Comparison of ENCODE assay signal across 18 cellular contexts in the genomic region with DNA sequence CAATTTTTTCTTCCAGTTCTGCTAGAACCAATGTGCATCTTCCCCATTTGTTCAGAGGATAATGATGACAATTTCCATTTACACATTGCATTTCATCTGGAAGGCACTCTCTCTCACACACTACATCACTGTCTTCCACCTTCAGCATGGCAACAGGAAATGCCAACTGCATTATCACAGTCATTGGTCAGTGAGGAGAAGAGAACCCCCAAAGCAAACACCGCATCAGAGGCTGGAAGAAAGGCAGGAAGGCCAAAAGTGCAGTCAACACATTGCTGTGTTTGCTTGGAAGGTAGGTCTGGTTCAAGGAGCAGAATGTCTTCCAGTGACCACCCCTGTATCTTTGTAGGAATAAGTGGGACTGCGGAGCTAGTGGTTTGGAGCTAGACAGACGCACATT.
A peak's percentile ranks its signal among the peaks of the same experiment; 100 is the strongest.
DNase-seq lines count a peak whose midpoint lies in the region; ATAC-seq, FAIRE-seq and TF ChIP-seq lines count a peak whose summit lies in the region.
"Had no signal": no experiment of that assay in that cellular context is flagged by ENCODE, and none has a peak within 500 bp of the region (broad histone marks: within the 10 kb centered on the region; RNA-seq: fewer than 3 reads in every experiment).

No MANE protein-coding gene starts in this region.

- TF ChIP-seq RAD21 in A549 (conservative IDR thresholded peaks at IDR 0.05 in 1 of 2, IDR thresholded peaks at IDR 0.05 in 1 of 2): no peak

- H3K27ac ChIP-seq in A549: no peak overlapping the region
- no peak overlapping the region for H3K27ac ChIP-seq in CD8-positive, alpha-beta memory T cell (ENCODE audit: low read depth, low read length)
- H3K27ac ChIP-seq: esophagus squamous epithelium, PC-9 had no signal

- H3K36me3 Mint-ChIP-seq in CD8-positive, alpha-beta memory T cell: no peaks in the 10 kb centered on the region
- H3K36me3 Mint-ChIP-seq: natural killer cell treated with Interleukin-12 subunit alpha and Interleukin-12 subunit beta and Interleukin-15 and Interleukin-18, amount 100 ng/mL, for 72 hours had no signal

- no peaks in the 10 kb centered on the region for H3K4me1 Mint-ChIP-seq in CD8-positive, alpha-beta memory T cell
- H3K4me1 Mint-ChIP-seq: activated CD4-positive, alpha-beta memory T cell treated with anti-CD3 and anti-CD28 coated beads, Interleukin-2, amount 10 ng/mL, durations not matched to agents 7 days and 5 days had no signal

- DNase-seq in A549 (ENCODE audit: low read depth in 1 of 2, low spot score in 1 of 2): peak in 1 of 2 experiments; percentile 30
- DNase-seq in HS-5 (ENCODE audit: low read depth): peak; percentile 15
- peak; percentile 5 for DNase-seq in iPS-NIHi11 (ENCODE audit: low spot score)
- no peak for DNase-seq in CD8-positive, alpha-beta memory T cell
- no peak for DNase-seq in NCI-H187 (lab: John Stamatoyannopoulos, UW)
- DNase-seq in ecto neural progenitor cell (ENCODE audit: low spot score): no peak
- DNase-seq: activated CD4-positive, alpha-beta memory T cell treated with anti-CD3 and anti-CD28 coated beads, Interleukin-2, amount 10 ng/mL, durations not matched to agents 7 days and 5 days; activated naive CD4-positive, alpha-beta T cell treated with anti-CD3 and anti-CD28 coated beads for 36 hours; cerebellar nuclear complex; DMS79; esophagus squamous epithelium; H7; NCI-H187 treated with DMSO at 0.1 percent for 48 hours; PC-9 had no signal

- no peak overlapping the region for H3K4me3 ChIP-seq in A549
- no peak overlapping the region for H3K4me3 ChIP-seq in CD8-positive, alpha-beta memory T cell (ENCODE audit: low read length)
- H3K4me3 ChIP-seq: esophagus squamous epithelium, K562, PC-9 had no signal

- H3K4me3 Mint-ChIP-seq in CD8-positive, alpha-beta memory T cell: no peak overlapping the region
- H3K4me3 Mint-ChIP-seq: activated CD4-positive, alpha-beta memory T cell treated with anti-CD3 and anti-CD28 coated beads, Interleukin-2, amount 10 ng/mL, durations not matched to agents 7 days and 5 days; activated naive CD4-positive, alpha-beta T cell treated with anti-CD3 and anti-CD28 coated beads for 36 hours; natural killer cell treated with Interleukin-12 subunit alpha and Interleukin-12 subunit beta and Interleukin-15 and Interleukin-18, amount 100 ng/mL, for 72 hours had no signal

- peak overlapping the region; percentile 15; the same call in 1 of the 3 replicates for H3K4me2 ChIP-seq in A549
- H3K4me2 ChIP-seq: PC-9 had no signal

- H3K27me3 ChIP-seq in CD8-positive, alpha-beta memory T cell (ENCODE audit: insufficient read depth, low read length, poor library complexity, severe bottlenecking): no peaks in the 10 kb centered on the region
- H3K27me3 ChIP-seq: esophagus squamous epithelium had no signal

- no peak for FAIRE-seq in A549 (lab: Jason Lieb, UNC)
- FAIRE-seq: K562 had no signal

- ATAC-seq in A549 (peak; percentile 39 to 70; a peak in 4 of 6 replicates), SK-N-SH treated with all-trans-retinoic acid at 6 μM for 48 hours (peak; percentile 67), GM21515 (IDR thresholded peaks at IDR 0.05; ENCODE audit: unreplicated experiment) (no peak)
- ATAC-seq: K562; natural killer cell treated with Interleukin-12 subunit alpha and Interleukin-12 subunit beta and Interleukin-15 and Interleukin-18, amount 100 ng/mL, for 72 hours had no signal

- TF ChIP-seq EP300 in A549 (IDR thresholded peaks at IDR 0.05): no peak

- WGBS in A549 (ENCODE audit: missing lambda C conversion rate): 87% methylated on average over 3 of the region's 3 CpGs

- H3K27ac Mint-ChIP-seq in CD8-positive, alpha-beta memory T cell: no peak overlapping the region
- H3K27ac Mint-ChIP-seq: activated CD4-positive, alpha-beta memory T cell treated with anti-CD3 and anti-CD28 coated beads, Interleukin-2, amount 10 ng/mL, durations not matched to agents 7 days and 5 days; activated naive CD4-positive, alpha-beta T cell treated with anti-CD3 and anti-CD28 coated beads for 36 hours; natural killer cell treated with Interleukin-12 subunit alpha and Interleukin-12 subunit beta and Interleukin-15 and Interleukin-18, amount 100 ng/mL, for 72 hours had no signal

- TF ChIP-seq POLR2A in A549 (IDR thresholded peaks at IDR 0.05; ENCODE audit: low read length): no peak

- TF ChIP-seq CTCF in A549 (IDR thresholded peaks at IDR 0.05): no peak

- POLR2A ChIA-PET in A549 (lab: Yijun Ruan, JAX): interaction anchor here (0.6 kb wide), 1 partner anchor 615 kb away, joined by 3 read pairs; no protein-coding TSS in a partner anchor
- POLR2A ChIA-PET in CD8-positive, alpha-beta memory T cell (lab: Charles Lee): no interaction called here

- peaks cover 0 to 6% of the 10 kb centered on the region in 2 donors for H3K27me3 Mint-ChIP-seq in CD8-positive, alpha-beta memory T cell

- 0 out of 3 replicates have a peak, but pooled peaks cover 5% of the 10 kb centered on the region for H3K4me1 ChIP-seq in A549
- no peaks in the 10 kb centered on the region for H3K4me1 ChIP-seq in CD8-positive, alpha-beta memory T cell (ENCODE audit: insufficient read depth, low read length)

- CTCF ChIA-PET in A549 (lab: Yijun Ruan, JAX): interaction anchor here (1.0 kb wide), 1 partner anchor 8 kb away, joined by 3 read pairs; no protein-coding TSS in a partner anchor
- CTCF ChIA-PET in CD8-positive, alpha-beta memory T cell (lab: Charles Lee): no interaction called here

- H3K9me3 ChIP-seq in A549: no peaks in the 10 kb centered on the region
- H3K9me3 ChIP-seq in CD8-positive, alpha-beta memory T cell (ENCODE audit: low read length): no peaks in the 10 kb centered on the region
- H3K9me3 ChIP-seq: esophagus squamous epithelium had no signal

- peaks cover 0 to 3% (median 0%) of the 10 kb centered on the region in 5 donors for H3K9me3 Mint-ChIP-seq in CD8-positive, alpha-beta memory T cell
- H3K9me3 Mint-ChIP-seq: activated CD4-positive, alpha-beta memory T cell treated with anti-CD3 and anti-CD28 coated beads, Interleukin-2, amount 10 ng/mL, durations not matched to agents 7 days and 5 days; activated naive CD4-positive, alpha-beta T cell treated with anti-CD3 and anti-CD28 coated beads for 36 hours; natural killer cell treated with Interleukin-12 subunit alpha and Interleukin-12 subunit beta and Interleukin-15 and Interleukin-18, amount 100 ng/mL, for 72 hours had no signal

- no peaks in the 10 kb centered on the region for H3K36me3 ChIP-seq in CD8-positive, alpha-beta memory T cell (ENCODE audit: insufficient read depth, low read length)
- H3K36me3 ChIP-seq: esophagus squamous epithelium had no signal

TF ChIP-seq in A549, 52 proteins besides CTCF, POLR2A, EP300 and RAD21:
- TF ChIP-seq RFX5 (IDR thresholded peaks at IDR 0.05): peak; percentile 95
- TF ChIP-seq SMC3 (IDR thresholded peaks at IDR 0.05): no peak

TF ChIP-seq in SK-N-SH treated with all-trans-retinoic acid at 6 μM for 48 hours, 23 proteins besides CTCF, POLR2A, EP300 and RAD21:
- no peak for TF ChIP-seq PPARA (CRISPR knock-in tag; IDR thresholded peaks at IDR 0.05; ENCODE audit: borderline replicate concordance)
- TF ChIP-seq GLIS3 (CRISPR knock-in tag; IDR thresholded peaks at IDR 0.05): no peak
- no peak for TF ChIP-seq CSRNP3 (CRISPR knock-in tag; IDR thresholded peaks at IDR 0.05)
- no peak for TF ChIP-seq TCF4 (CRISPR knock-in tag; IDR thresholded peaks at IDR 0.05; ENCODE audit: borderline replicate concordance)
- no peak for TF ChIP-seq ZNF8 (CRISPR knock-in tag; IDR thresholded peaks at IDR 0.05)
- no peak for TF ChIP-seq SNAI2 (CRISPR knock-in tag; IDR thresholded peaks at IDR 0.05)
- no peak for TF ChIP-seq ZC3H10 (CRISPR knock-in tag; IDR thresholded peaks at IDR 0.05)
- no peak for TF ChIP-seq BACH2 (CRISPR knock-in tag; IDR thresholded peaks at IDR 0.05; ENCODE audit: borderline replicate concordance)
- no peak for TF ChIP-seq ZFP3 (CRISPR knock-in tag; IDR thresholded peaks at IDR 0.05)
- TF ChIP-seq ZNF565 (CRISPR knock-in tag; conservative IDR thresholded peaks at IDR 0.05; ENCODE audit: low read depth): no peak
- TF ChIP-seq PATZ1 (CRISPR knock-in tag; IDR thresholded peaks at IDR 0.05; ENCODE audit: borderline replicate concordance): no peak
- no peak for TF ChIP-seq RARB (CRISPR knock-in tag; IDR thresholded peaks at IDR 0.05)
- no peak for TF ChIP-seq CSDC2 (CRISPR knock-in tag; IDR thresholded peaks at IDR 0.05)

Comparison
In these comparisons a context has a peak if more than half of its experiments do, and no peak if none do; other contexts are left out.
1. DNase-seq: peak in HS-5 (single experiment) and iPS-NIHi11 (single experiment); none in CD8-positive, alpha-beta memory T cell (0 of 5), NCI-H187 (0 of 2) and ecto neural progenitor cell (single experiment).